In the genomic region with DNA sequence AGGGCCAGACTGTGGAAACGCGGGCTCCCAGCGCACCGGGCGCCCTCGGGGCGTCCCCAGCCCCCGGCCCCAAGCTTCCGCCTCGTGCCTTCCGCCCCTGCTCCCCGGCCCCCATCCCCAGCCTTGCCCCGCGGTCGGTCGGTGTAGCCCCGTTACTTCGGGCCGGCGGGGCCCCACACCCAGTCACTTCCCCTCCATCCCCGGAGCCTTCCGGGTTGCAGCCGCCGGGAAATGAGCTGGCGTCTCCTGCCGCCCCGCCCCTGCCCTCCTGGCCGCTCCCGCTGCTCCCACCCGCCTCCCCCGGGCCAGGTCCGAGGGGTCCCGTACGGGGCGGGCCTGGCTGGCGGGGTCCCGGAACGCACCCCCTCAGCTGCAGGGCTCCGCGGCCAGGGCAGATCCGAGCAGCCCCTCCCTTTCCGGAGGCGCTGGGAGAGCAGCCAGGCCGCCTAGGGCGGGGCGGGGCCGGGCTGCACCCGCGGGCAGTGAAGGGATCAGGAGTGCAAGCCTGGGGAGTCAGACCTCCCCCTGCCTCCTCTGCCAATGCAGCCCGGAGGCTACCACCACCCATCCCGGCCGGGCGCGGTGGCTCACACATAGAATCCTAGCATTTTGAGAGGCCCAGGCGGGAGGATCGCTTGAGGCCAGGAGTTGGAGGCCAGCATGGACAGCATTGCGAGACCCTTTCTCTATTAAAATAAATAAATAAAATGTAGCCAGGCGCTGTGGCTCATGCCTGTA, we compare ENCODE assay signal across 8 cellular contexts. TPM values are rescaled to one million over a fixed set of nuclear protein-coding genes. Genes with fewer than 3 reads are reported as not detected.
A peak's percentile ranks its signal among the peaks of the same experiment; 100 is the strongest.
DNase-seq lines count a peak whose midpoint lies in the region; ATAC-seq and TF ChIP-seq lines count a peak whose summit lies in the region.

No MANE protein-coding gene starts in this region.

- DNase-seq in GM13977 (ENCODE audit: low spot score) (peak; percentile 84), NCI-H69 (lab: John Stamatoyannopoulos, UW) (peak; percentile 80), mesenchymal stem cell (peak; percentile 70)
- peak; percentile 74 for DNase-seq in activated CD8-positive, alpha-beta T cell treated with anti-CD3 and anti-CD28 coated beads, Interleukin-2, amount 10 ng/mL, durations not matched to agents 7 days and 5 days
- peak; percentile 25 to 39 for DNase-seq in stimulated activated CD8-positive, alpha-beta memory T cell treated with anti-CD3 and anti-CD28 coated beads, Interleukin-4, amount 100 ng/mL, for 1 hour (ENCODE audit: low read depth in 2 of 2, low spot score in 1 of 2)

- H3K79me1 ChIP-seq in mesenchymal stem cell (replicated peaks; ENCODE audit: low read length, poor library complexity, severe bottlenecking): peaks cover 8% of the 10 kb centered on the region

- H2BK5ac ChIP-seq in mesenchymal stem cell (ENCODE audit: low read depth, low read length, poor library complexity, severe bottlenecking): no peak overlapping the region

- peak overlapping the region; percentile 86 for H3K27ac ChIP-seq in 22Rv1
- H3K27ac ChIP-seq in mesenchymal stem cell (ENCODE audit: low read length, poor library complexity, severe bottlenecking): peak overlapping the region; percentile 17

- in situ Hi-C loops in GM13977 (cut with MboI; ENCODE audit: low pct_unique_long_range_greater_than_20kb, low sequenced_read_pairs, unreplicated experiment): no loop called here

- H3K9ac ChIP-seq in endocrine pancreas (ENCODE audit: control insufficient read depth, insufficient read depth, low read length): peak overlapping the region; percentile 25
- H3K9ac ChIP-seq in mesenchymal stem cell (ENCODE audit: low read length): peak overlapping the region; percentile 74

- peak overlapping the region; percentile 93 for H2BK120ac ChIP-seq in mesenchymal stem cell (ENCODE audit: low read depth, low read length)

- H3K4me2 ChIP-seq in mesenchymal stem cell (ENCODE audit: low read length, poor library complexity, severe bottlenecking): peak overlapping the region; percentile 70

- CTCF ChIA-PET in activated CD8-positive, alpha-beta T cell treated with anti-CD3 and anti-CD28 coated beads, Interleukin-2, amount 10 ng/mL, durations not matched to agents 7 days and 5 days (lab: Charles Lee): interaction anchor here (1.2 kb wide), 1 partner anchor 32 kb away, joined by 3 read pairs; no protein-coding TSS in a partner anchor

- peak; percentile 35 for ATAC-seq in HG02870 (IDR thresholded peaks at IDR 0.05; ENCODE audit: unreplicated experiment)
- ATAC-seq in activated CD8-positive, alpha-beta T cell treated with anti-CD3 and anti-CD28 coated beads, Interleukin-2, amount 10 ng/mL, durations not matched to agents 7 days and 5 days: peak; percentile 65

- no peak overlapping the region for H2AFZ ChIP-seq in mesenchymal stem cell (ENCODE audit: low read depth, low read length)

- H3K36me3 ChIP-seq in endocrine pancreas (ENCODE audit: control insufficient read depth, insufficient read depth, low read length): no peaks in the 10 kb centered on the region
- H3K36me3 ChIP-seq in mesenchymal stem cell (ENCODE audit: control insufficient read depth in 1 of 2, insufficient read depth in 2 of 2, low read depth in 1 of 2, low read length in 2 of 2): peaks cover 17 to 30% of the 10 kb centered on the region in 2 experiments

- H3K27me3 Mint-ChIP-seq in activated CD8-positive, alpha-beta T cell treated with anti-CD3 and anti-CD28 coated beads, Interleukin-2, amount 10 ng/mL, durations not matched to agents 7 days and 5 days (ENCODE audit: low read depth): no peaks in the 10 kb centered on the region

- no peak for TF ChIP-seq CTCF in 22Rv1 (IDR thresholded peaks at IDR 0.05)
- TF ChIP-seq CTCF in GM13977 (IDR thresholded peaks at IDR 0.05; ENCODE audit: extremely low read depth, insufficient read depth, missing control alignments): no peak

- peak overlapping the region; percentile 91 to 98 for H3K18ac ChIP-seq in mesenchymal stem cell (ENCODE audit: low read depth in 1 of 2, low read length in 2 of 2)

- H3K9me3 Mint-ChIP-seq in activated CD8-positive, alpha-beta T cell treated with anti-CD3 and anti-CD28 coated beads, Interleukin-2, amount 10 ng/mL, durations not matched to agents 7 days and 5 days (ENCODE audit: insufficient read depth): no peaks in the 10 kb centered on the region

- H3K14ac ChIP-seq in mesenchymal stem cell (ENCODE audit: low read length in 2 of 2): peak overlapping the region; percentile 83 to 88

- H3K4me1 ChIP-seq in endocrine pancreas (ENCODE audit: control insufficient read depth, insufficient read depth, low read length) (no peaks in the 10 kb centered on the region), mesenchymal stem cell (ENCODE audit: control insufficient read depth, insufficient read depth, low read depth, low read length) (peaks cover 30% of the 10 kb centered on the region)

- peak overlapping the region; percentile 78 for H3K4me3 Mint-ChIP-seq in activated CD8-positive, alpha-beta T cell treated with anti-CD3 and anti-CD28 coated beads, Interleukin-2, amount 10 ng/mL, durations not matched to agents 7 days and 5 days

- H2AK5ac ChIP-seq in mesenchymal stem cell (ENCODE audit: low read length, severe bottlenecking): no peak overlapping the region

- H4K91ac ChIP-seq in mesenchymal stem cell (ENCODE audit: low read length): peak overlapping the region; percentile 83

- peak overlapping the region; percentile 67 for H2BK15ac ChIP-seq in mesenchymal stem cell (ENCODE audit: low read depth, poor library complexity, severe bottlenecking)

- POLR2A ChIA-PET in activated CD8-positive, alpha-beta T cell treated with anti-CD3 and anti-CD28 coated beads, Interleukin-2, amount 10 ng/mL, durations not matched to agents 7 days and 5 days (lab: Charles Lee): interaction anchor here (0.5 to 6.7 kb wide), 9 partner anchors 11 to 185 kb away, joined by 3 to 53 read pairs (median 3); a partner anchor contains a TSS

- peaks cover 53% of the 10 kb centered on the region for H3K4me1 Mint-ChIP-seq in activated CD8-positive, alpha-beta T cell treated with anti-CD3 and anti-CD28 coated beads, Interleukin-2, amount 10 ng/mL, durations not matched to agents 7 days and 5 days (ENCODE audit: low read depth)

- H3K23ac ChIP-seq in mesenchymal stem cell (ENCODE audit: low read length in 2 of 2): no peak overlapping the region

- H2BK12ac ChIP-seq in mesenchymal stem cell (ENCODE audit: low read length in 2 of 2): no peak overlapping the region

- peaks cover 31% of the 10 kb centered on the region for H3K36me3 Mint-ChIP-seq in activated CD8-positive, alpha-beta T cell treated with anti-CD3 and anti-CD28 coated beads, Interleukin-2, amount 10 ng/mL, durations not matched to agents 7 days and 5 days (ENCODE audit: low read depth)

- H3K9me3 ChIP-seq in endocrine pancreas (ENCODE audit: control insufficient read depth, low read length) (no peaks in the 10 kb centered on the region), mesenchymal stem cell (ENCODE audit: control insufficient read depth, low read length) (no peaks in the 10 kb centered on the region)

- H3K27ac Mint-ChIP-seq in activated CD8-positive, alpha-beta T cell treated with anti-CD3 and anti-CD28 coated beads, Interleukin-2, amount 10 ng/mL, durations not matched to agents 7 days and 5 days: peak overlapping the region; percentile 83

- H3K27me3 ChIP-seq in endocrine pancreas (ENCODE audit: control insufficient read depth, insufficient read depth, low read length) (no peaks in the 10 kb centered on the region), mesenchymal stem cell (ENCODE audit: control insufficient read depth in 1 of 2, insufficient read depth in 1 of 2, low read length in 2 of 2) (no peaks in the 10 kb centered on the region)

- no peak overlapping the region for H3K4me3 ChIP-seq in endocrine pancreas (ENCODE audit: control insufficient read depth, insufficient read depth, low read length)
- H3K4me3 ChIP-seq in mesenchymal stem cell (ENCODE audit: insufficient read depth in 1 of 2, low read depth in 1 of 2, low read length in 2 of 2): peak overlapping the region; percentile 84 to 89

- peak overlapping the region; percentile 48 for H4K8ac ChIP-seq in mesenchymal stem cell (ENCODE audit: low read length)

- WGBS in mesenchymal stem cell: 8% methylated on average over 47 of the region's 58 CpGs

- peak overlapping the region; percentile 79 to 97 for H3K4ac ChIP-seq in mesenchymal stem cell (ENCODE audit: low read depth in 1 of 2, low read length in 2 of 2)

RNA-seq across cellular contexts. Expression of a gene that starts 0.7 kb away (rescaled TPM):
- total RNA-seq in activated CD8-positive, alpha-beta T cell treated with anti-CD3 and anti-CD28 coated beads, Interleukin-2, amount 10 ng/mL, durations not matched to agents 7 days and 5 days: 100 to 1,000 TPM; 408 to 412 TPM
- polyA plus RNA-seq in mesenchymal stem cell (2013, experiment 1 of 2): 211 TPM
- polyA plus RNA-seq in mesenchymal stem cell (2013, experiment 2 of 2): 214 TPM

RNA-seq across cellular contexts. Expression of a gene that starts 33.2 kb away (rescaled TPM):
- total RNA-seq in activated CD8-positive, alpha-beta T cell treated with anti-CD3 and anti-CD28 coated beads, Interleukin-2, amount 10 ng/mL, durations not matched to agents 7 days and 5 days: 100 to 1,000 TPM; 104 TPM
- polyA plus RNA-seq in mesenchymal stem cell (2013, experiment 1 of 2): 109 TPM
- polyA plus RNA-seq in mesenchymal stem cell (2013, experiment 2 of 2): 104 TPM

RNA-seq across cellular contexts. Expression of a gene that starts 33.5 kb away (rescaled TPM):
- 100 to 1,000 TPM; 101 to 110 TPM for total RNA-seq in activated CD8-positive, alpha-beta T cell treated with anti-CD3 and anti-CD28 coated beads, Interleukin-2, amount 10 ng/mL, durations not matched to agents 7 days and 5 days
- 171 TPM for polyA plus RNA-seq in mesenchymal stem cell (2013, experiment 1 of 2)
- polyA plus RNA-seq in mesenchymal stem cell (2013, experiment 2 of 2): 175 TPM

RNA-seq across cellular contexts. Expression of a gene that starts 49.5 kb away (rescaled TPM):
- 10 to 100 TPM; 51.4 to 56.1 TPM for total RNA-seq in activated CD8-positive, alpha-beta T cell treated with anti-CD3 and anti-CD28 coated beads, Interleukin-2, amount 10 ng/mL, durations not matched to agents 7 days and 5 days
- polyA plus RNA-seq in mesenchymal stem cell (2013, experiment 1 of 2): 293 TPM
- polyA plus RNA-seq in mesenchymal stem cell (2013, experiment 2 of 2): 307 TPM

Comparison
In these comparisons a context has a peak if more than half of its experiments do, and no peak if none do; other contexts are left out.
1. DNase-seq: peak in every context shown above with its lines; median percentile 84 in GM13977; 80 in NCI-H69; 74 in activated CD8-positive, alpha-beta T cell treated with anti-CD3 and anti-CD28 coated beads, Interleukin-2, amount 10 ng/mL, durations not matched to agents 7 days and 5 days; 70 in mesenchymal stem cell; 32 in stimulated activated CD8-positive, alpha-beta memory T cell treated with anti-CD3 and anti-CD28 coated beads, Interleukin-4, amount 100 ng/mL, for 1 hour.